10 cellular contexts compared by ENCODE assay signal in genomic region chr2:180222642-180223041, GRCh38.
DNase-seq lines count a peak whose midpoint lies in the region; ATAC-seq and TF ChIP-seq lines count a peak whose summit lies in the region.
"Had no signal": no experiment of that assay in that cellular context is flagged by ENCODE, and none has a peak within 500 bp of the region (broad histone marks: within the 10 kb centered on the region; RNA-seq: fewer than 3 reads in every experiment).

No MANE protein-coding gene starts in this region.

- intact Hi-C loops in PC-9 (cut with micrococcal nuclease; ENCODE audit: unreplicated experiment) (no loop called here), gastrocnemius medialis (cut with DNase I; ENCODE audit: low total_unique reads) (no loop called here)

- H3K4me3 ChIP-seq in PC-9 = no peak overlapping the region
- no peak overlapping the region for H3K4me3 ChIP-seq in fibroblast of the aortic adventitia (ENCODE audit: low read depth, low read length)
- H3K4me3 ChIP-seq in gastrocnemius medialis = no peak overlapping the region
- H3K4me3 ChIP-seq: K562 had no signal

- H4K20me1 ChIP-seq in PC-9 (ENCODE audit: insufficient read depth) = no peaks in the 10 kb centered on the region

- no peaks in the 10 kb centered on the region for H3K79me2 ChIP-seq in PC-9 (ENCODE audit: low read depth)

- no peak for TF ChIP-seq POLR2A in gastrocnemius medialis (IDR thresholded peaks at IDR 0.05)

- H3K4me1 ChIP-seq in PC-9 (replicated peaks; ENCODE audit: insufficient read depth) (no peaks in the 10 kb centered on the region), gastrocnemius medialis (no peaks in the 10 kb centered on the region)

- no peaks in the 10 kb centered on the region for H3K27me3 ChIP-seq in PC-9 (ENCODE audit: insufficient read depth, low read depth)
- no peaks in the 10 kb centered on the region for H3K27me3 ChIP-seq in gastrocnemius medialis

- 0 out of 2 replicates have a peak overlapping the region, but pooled peaks have one; percentile 34 for H2AFZ ChIP-seq in PC-9

- no peaks in the 10 kb centered on the region for H3K9me2 ChIP-seq in PC-9 (ENCODE audit: insufficient read depth)

- peak; percentile 52 to 53 for ATAC-seq in gastrocnemius medialis
- no peak for ATAC-seq in HG02763 (IDR thresholded peaks at IDR 0.05; ENCODE audit: unreplicated experiment)
- ATAC-seq in GM18520 (IDR thresholded peaks at IDR 0.05; ENCODE audit: unreplicated experiment) = no peak
- no peak for ATAC-seq in HG02571 (IDR thresholded peaks at IDR 0.05; ENCODE audit: unreplicated experiment)
- ATAC-seq: K562 had no signal

- no peak overlapping the region for H3K27ac ChIP-seq in PC-9
- H3K27ac ChIP-seq in gastrocnemius medialis = no peak overlapping the region

- H3F3A ChIP-seq in PC-9 (ENCODE audit: insufficient read depth, low read depth) = no peaks in the 10 kb centered on the region

- in situ Hi-C loops in gastrocnemius medialis (cut with MboI; ENCODE audit: low sequenced_read_pairs in 4 of 4) = no loop called here

- H3K36me3 ChIP-seq in PC-9 (ENCODE audit: low read depth) (no peaks in the 10 kb centered on the region), gastrocnemius medialis (no peaks in the 10 kb centered on the region)

- POLR2A ChIA-PET in PC-9 (lab: Charles Lee; ENCODE audit: unreplicated experiment) = no interaction called here

- no peak overlapping the region for H3K4me2 ChIP-seq in PC-9

- DNase-seq in GM04504 (ENCODE audit: low read depth) (peak; percentile 83), PC-9 (no peak), fibroblast of the aortic adventitia (ENCODE audit: low read depth) (peak; percentile 92), gastrocnemius medialis (peak in 1 of 2 donors; percentile 21), A172 (ENCODE audit: low spot score) (no peak)
- DNase-seq: cortex of kidney had no signal

- TF ChIP-seq CTCF in PC-9 (conservative IDR thresholded peaks at IDR 0.05) = no peak
- no peak for TF ChIP-seq CTCF in fibroblast of the aortic adventitia (IDR thresholded peaks at IDR 0.05; ENCODE audit: insufficient read depth, low read length)
- no peak for TF ChIP-seq CTCF in gastrocnemius medialis (IDR thresholded peaks at IDR 0.05 in 4 of 5, conservative IDR thresholded peaks at IDR 0.05 in 1 of 5)

- H3K9me3 ChIP-seq in PC-9 (ENCODE audit: insufficient read depth, low read depth) = peaks cover 14% of the 10 kb centered on the region
- H3K9me3 ChIP-seq in gastrocnemius medialis = no peaks in the 10 kb centered on the region

- no TSS peak for BruUV-seq in PC-9 (replicated peaks; lab: Mats Ljungman, UMichigan)

- CTCF ChIA-PET in PC-9 (lab: Charles Lee) = no interaction called here

Comparison
In these comparisons a context has a peak if more than half of its experiments do, and no peak if none do; other contexts are left out.
1. DNase-seq: peak in GM04504 (single experiment) and fibroblast of the aortic adventitia (single experiment); none in PC-9 (0 of 2) and A172 (single experiment).
2. ATAC-seq: peak in gastrocnemius medialis (2 of 2); none in HG02763 (single experiment), GM18520 (single experiment) and HG02571 (single experiment).